28 cellular contexts compared by ENCODE assay signal in the genomic region with DNA sequence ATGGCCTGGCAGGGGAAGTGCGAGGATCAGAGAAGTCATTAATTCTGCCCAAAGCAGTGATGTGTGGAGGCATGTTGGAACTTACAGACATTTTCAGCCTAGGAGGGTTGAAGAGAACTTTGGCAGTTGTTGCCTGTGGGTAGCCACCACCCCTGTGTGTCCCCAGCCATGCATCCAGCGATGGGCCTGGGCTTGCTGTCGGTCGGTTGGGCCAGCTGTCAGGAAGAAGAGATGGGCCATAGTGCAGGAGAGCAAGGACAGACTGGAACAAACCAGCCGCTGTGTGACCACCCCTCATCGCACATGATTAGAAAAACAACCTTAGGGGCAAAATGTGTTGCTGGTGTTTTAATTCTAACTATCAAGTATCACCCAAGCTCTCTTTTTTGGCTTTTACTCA.
"Had no signal": no experiment of that assay in that cellular context is flagged by ENCODE, and none has a peak within 500 bp of the region (broad histone marks: within the 10 kb centered on the region; RNA-seq: fewer than 3 reads in every experiment).

No MANE protein-coding gene starts in this region.

- H3K36me3 ChIP-seq: brain microvascular endothelial cell, esophagus muscularis mucosa, gastrocnemius medialis had no signal

- H3K4me3 ChIP-seq: esophagus muscularis mucosa, gastrocnemius medialis had no signal

- H3K27ac ChIP-seq: brain microvascular endothelial cell, esophagus muscularis mucosa, foreskin keratinocyte, gastrocnemius medialis had no signal

- H3K9me3 ChIP-seq: esophagus muscularis mucosa, gastrocnemius medialis had no signal

- FAIRE-seq: astrocyte, colon had no signal

- H3K4me1 ChIP-seq: esophagus muscularis mucosa, foreskin keratinocyte, gastrocnemius medialis had no signal

- DNase-seq: activated CD4-positive, alpha-beta memory T cell treated with anti-CD3 and anti-CD28 coated beads, Interleukin-2, amount 10 ng/mL, durations not matched to agents 7 days and 5 days; activated CD4-positive, alpha-beta T cell treated with anti-CD3 and anti-CD28 coated beads for 36 hours; activated CD4-positive, alpha-beta T cell treated with anti-CD3 and anti-CD28 coated beads, Interleukin-2, amount 10 ng/mL, durations not matched to agents 7 days and 5 days; activated CD4-positive, alpha-beta T cell treated with anti-CD3 and anti-CD28 coated beads, Interleukin-2, amount 50 U/mL, for 4 hours; activated CD4-positive, CD25-positive, alpha-beta regulatory T cell; activated CD4-positive, CD25-positive, alpha-beta regulatory T cell treated with anti-CD3 and anti-CD28 coated beads, Interleukin-2, amount 50 U/mL, for 72 hours; activated CD8-positive, alpha-beta memory T cell treated with anti-CD3 and anti-CD28 coated beads, Interleukin-2, amount 50 U/mL, for 48 hours; activated gamma-delta T cell; activated naive CD4-positive, alpha-beta T cell treated with anti-CD3 and anti-CD28 coated beads, Interleukin-2, amount 50 U/mL, for 16 hours; activated naive CD4-positive, alpha-beta T cell treated with Interleukin-2 at 50 U/mL for 16 hours; activated T-cell treated with anti-CD3 and anti-CD28 coated beads for 4 hours; activated T-cell treated with anti-CD3 and anti-CD28 coated beads, Interleukin-2, amount 50 U/mL, for 24 hours; activated T-cell treated with anti-CD3 and anti-CD28 coated beads, Interleukin-2, amount 50 U/mL, for 72 hours; amniotic stem cell; brain microvascular endothelial cell; caudate nucleus; cortex of kidney; dermis blood vessel endothelial cell; effector CD4-positive, alpha-beta T cell; effector memory CD8-positive, alpha-beta T cell; erythroblast; foreskin keratinocyte; gastrocnemius medialis; glutamatergic neuron; T-helper 2 cell had no signal

- H3K27me3 ChIP-seq: brain microvascular endothelial cell, esophagus muscularis mucosa, foreskin keratinocyte, gastrocnemius medialis had no signal
